Comparison of ENCODE assay signal across 9 cellular contexts in the genomic region with DNA sequence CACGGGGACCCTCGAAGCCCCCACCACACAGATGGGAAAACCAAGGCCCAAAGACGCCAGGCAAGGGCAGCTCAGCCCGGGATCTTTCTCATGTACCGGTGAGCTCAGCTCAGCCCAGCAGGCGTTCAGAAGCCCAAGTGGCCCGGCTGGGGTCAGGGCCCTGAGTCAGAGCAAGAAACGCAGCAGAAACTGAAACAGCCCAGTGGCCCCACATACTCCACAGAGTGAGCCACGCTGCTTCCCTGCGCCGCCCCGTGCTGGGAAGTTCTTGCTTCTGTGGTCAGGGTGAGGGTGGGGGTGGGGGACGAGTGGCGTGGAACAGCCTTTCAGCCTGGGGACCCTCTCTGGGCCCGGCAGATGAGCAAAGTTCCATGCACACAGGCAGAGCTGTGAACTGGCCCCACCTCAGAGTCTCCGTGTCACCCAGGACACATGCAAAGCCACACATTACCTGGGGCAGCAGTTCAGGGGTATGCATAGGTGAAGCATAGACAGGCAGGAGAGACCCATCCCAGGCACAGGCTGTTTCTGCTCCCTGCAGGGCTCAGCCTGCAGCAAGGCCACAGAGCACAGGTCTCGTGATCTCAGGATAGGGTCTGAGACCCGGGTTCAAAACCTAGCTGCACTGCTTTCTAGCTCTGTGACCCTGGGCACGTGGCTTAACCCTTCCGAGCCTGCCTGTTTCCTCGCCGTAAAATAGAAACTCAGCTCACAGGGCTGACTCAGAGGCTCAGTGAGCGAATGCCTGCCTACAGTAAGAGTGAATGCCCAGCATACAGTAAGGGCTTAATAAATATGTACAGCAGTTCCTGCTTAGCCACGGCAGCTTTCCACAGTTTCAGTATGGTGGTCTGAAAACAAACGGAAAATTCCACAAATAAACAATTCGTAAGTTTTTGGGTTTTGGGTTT. TPM values are rescaled to one million over a fixed set of nuclear protein-coding genes. Genes with fewer than 3 reads are reported as not detected.
DNase-seq lines count a peak whose midpoint lies in the region; ATAC-seq, FAIRE-seq and TF ChIP-seq lines count a peak whose summit lies in the region.
"Had no signal": no experiment of that assay in that cellular context is flagged by ENCODE, and none has a peak within 500 bp of the region (broad histone marks: within the 10 kb centered on the region; RNA-seq: fewer than 3 reads in every experiment).

No MANE protein-coding gene starts in this region.

- intact Hi-C loops in prostate gland (cut with DNase I): no loop called here

- peak overlapping the region in 1 of 2 donors; percentile 27 for H3K27ac ChIP-seq in prostate gland

- WGBS in prostate gland: 63% methylated on average over 25 of the region's 26 CpGs

- peak; percentile 51 for DNase-seq in NOMO-1 (lab: John Stamatoyannopoulos, UW; ENCODE audit: unreplicated experiment in 2 of 2)
- DNase-seq in bronchial epithelial cell (ENCODE audit: low read depth): no peak
- peak; percentile 35 for DNase-seq in stimulated activated CD4-positive, alpha-beta T cell treated with anti-CD3 and anti-CD28 coated beads, Interleukin-4, amount 100 ng/mL, for 1 hour
- DNase-seq in amygdala (lab: John Stamatoyannopoulos, UW): no peak
- no peak for DNase-seq in prostate gland (ENCODE audit: low spot score)
- no peak for DNase-seq in NCI-H2171 (lab: John Stamatoyannopoulos, UW)

- H3K9me3 ChIP-seq in prostate gland: no peaks in the 10 kb centered on the region

- H3K36me3 ChIP-seq in bronchial epithelial cell (ENCODE audit: control insufficient read depth, insufficient read depth, low read length) (peaks cover 1% of the 10 kb centered on the region), prostate gland (no peaks in the 10 kb centered on the region)

- FAIRE-seq in bronchial epithelial cell (lab: Jason Lieb, UNC): peak; percentile 40

- peaks cover 46% of the 10 kb centered on the region for H3K4me1 ChIP-seq in prostate gland (replicated peaks)

- no peak overlapping the region for H3K4me3 ChIP-seq in bronchial epithelial cell (ENCODE audit: low read depth, low read length)
- H3K4me3 ChIP-seq in prostate gland: no peak overlapping the region
- H3K4me3 ChIP-seq: lung had no signal

- no peak for TF ChIP-seq POLR2A in prostate gland (IDR thresholded peaks at IDR 0.05)

- TF ChIP-seq CTCF in bronchial epithelial cell (IDR thresholded peaks at IDR 0.05; ENCODE audit: insufficient read depth, low read length, severe bottlenecking) (no peak), prostate gland (IDR thresholded peaks at IDR 0.05) (no peak)

- peak; percentile 86 for ATAC-seq in GM18517 (IDR thresholded peaks at IDR 0.05; ENCODE audit: unreplicated experiment)
- peak; percentile 87 for ATAC-seq in HG02588 (IDR thresholded peaks at IDR 0.05; ENCODE audit: unreplicated experiment)

- H3K27me3 ChIP-seq in bronchial epithelial cell (ENCODE audit: control insufficient read depth, insufficient read depth, low read length) (no peaks in the 10 kb centered on the region), prostate gland (replicated peaks; ENCODE audit: insufficient read depth) (no peaks in the 10 kb centered on the region)

RNA-seq across cellular contexts. Expression of a gene that starts 21.6 kb away (rescaled TPM):
- total RNA-seq in bronchial epithelial cell (20.1 and 20.3 TPM in 2 replicates), prostate gland (100 to 1,000 TPM; 184 to 306 TPM)

Comparison
In these comparisons a context has a peak if more than half of its experiments do, and no peak if none do; other contexts are left out.
1. DNase-seq: peak in NOMO-1 (2 of 2) and stimulated activated CD4-positive, alpha-beta T cell treated with anti-CD3 and anti-CD28 coated beads, Interleukin-4, amount 100 ng/mL, for 1 hour (single experiment); none in bronchial epithelial cell (single experiment), amygdala (0 of 56), prostate gland (single experiment) and NCI-H2171 (single experiment).